Comparison of ENCODE assay signal across 9 cellular contexts in the genomic region with DNA sequence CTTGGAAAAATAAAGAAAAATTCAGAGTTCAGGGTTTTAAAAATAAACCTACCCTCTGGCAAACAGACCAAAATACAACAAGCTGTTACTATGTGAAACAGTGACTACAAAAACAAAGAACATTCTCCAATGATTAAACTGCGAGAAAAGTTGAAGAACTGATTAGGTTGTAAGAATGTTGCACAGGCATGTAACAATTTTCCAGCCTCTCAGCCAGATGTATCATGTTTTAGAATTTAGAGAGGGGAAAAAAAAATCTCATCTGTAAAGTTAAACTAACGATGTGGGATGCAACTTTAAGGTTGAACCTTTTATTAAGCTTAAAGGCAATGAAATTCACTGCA.
DNase-seq lines count a peak whose midpoint lies in the region; ATAC-seq, FAIRE-seq and TF ChIP-seq lines count a peak whose summit lies in the region.
"Had no signal": no experiment of that assay in that cellular context is flagged by ENCODE, and none has a peak within 500 bp of the region (broad histone marks: within the 10 kb centered on the region; RNA-seq: fewer than 3 reads in every experiment).

No MANE protein-coding gene starts in this region.

- H3K36me3 ChIP-seq in skeletal muscle satellite cell (ENCODE audit: insufficient read depth, low read length), result no peaks in the 10 kb centered on the region

- no peaks in the 10 kb centered on the region for H3K9me3 ChIP-seq in skeletal muscle satellite cell (replicated peaks; ENCODE audit: low read length)

- H3K4me2 ChIP-seq in skeletal muscle satellite cell (ENCODE audit: low read length), result peak overlapping the region; percentile 74

- peak; percentile 84 for FAIRE-seq in GM12892 (lab: Jason Lieb, UNC)

- peak overlapping the region; percentile 44 for H3K4me3 ChIP-seq in skeletal muscle satellite cell (ENCODE audit: low read length)

- DNase-seq in GM12892 (ENCODE audit: insufficient read length) (no peak), left ventricle myocardium superior (no peak), NCI-H345 (lab: John Stamatoyannopoulos, UW) (no peak)
- no peak for DNase-seq in activated naive CD8-positive, alpha-beta T cell treated with anti-CD3 and anti-CD28 coated beads, Interleukin-2, amount 50 U/mL, for 24 hours
- DNase-seq in activated naive CD4-positive, alpha-beta T cell treated with anti-CD3 and anti-CD28 coated beads, Interleukin-2, amount 10 ng/mL, durations not matched to agents 7 days and 5 days, result no peak

- no peak for TF ChIP-seq POLR2A in GM12892 (IDR thresholded peaks at IDR 0.05; ENCODE audit: low read depth, low read length)

- peaks cover 24% of the 10 kb centered on the region for H3K4me1 Mint-ChIP-seq in activated naive CD8-positive, alpha-beta T cell treated with anti-CD3 and anti-CD28 coated beads, Interleukin-2, amount 50 U/mL, for 24 hours
- no peaks in the 10 kb centered on the region for H3K4me1 Mint-ChIP-seq in activated naive CD4-positive, alpha-beta T cell treated with anti-CD3 and anti-CD28 coated beads, Interleukin-2, amount 10 ng/mL, durations not matched to agents 7 days and 5 days

- peaks cover 23% of the 10 kb centered on the region for H3K4me1 ChIP-seq in skeletal muscle satellite cell (ENCODE audit: control insufficient read depth, insufficient read depth, low read length)

- no peaks in the 10 kb centered on the region for H3K27me3 ChIP-seq in skeletal muscle satellite cell (ENCODE audit: control insufficient read depth, insufficient read depth, low read length)

- H3K4me3 Mint-ChIP-seq in activated naive CD8-positive, alpha-beta T cell treated with anti-CD3 and anti-CD28 coated beads, Interleukin-2, amount 50 U/mL, for 24 hours, result peak overlapping the region; percentile 57
- H3K4me3 Mint-ChIP-seq in activated naive CD4-positive, alpha-beta T cell treated with anti-CD3 and anti-CD28 coated beads, Interleukin-2, amount 10 ng/mL, durations not matched to agents 7 days and 5 days, result no peak overlapping the region
- H3K4me3 Mint-ChIP-seq: activated naive CD4-positive, alpha-beta T cell treated with anti-CD3 and anti-CD28 coated beads for 36 hours had no signal

- ATAC-seq in activated naive CD8-positive, alpha-beta T cell treated with anti-CD3 and anti-CD28 coated beads, Interleukin-2, amount 50 U/mL, for 24 hours, result no peak
- ATAC-seq in left ventricle myocardium superior (peak; percentile 58), HG03342 (IDR thresholded peaks at IDR 0.05; ENCODE audit: unreplicated experiment) (no peak), GM21528 (IDR thresholded peaks at IDR 0.05; ENCODE audit: low FRiP score, unreplicated experiment) (no peak)

- intact Hi-C loops in left ventricle myocardium superior (cut with micrococcal nuclease), result loop anchor here (10.0 kb wide), 1 partner anchor 51 kb away; no protein-coding TSS in a partner anchor

- CTCF ChIA-PET in activated naive CD4-positive, alpha-beta T cell treated with anti-CD3 and anti-CD28 coated beads, Interleukin-2, amount 10 ng/mL, durations not matched to agents 7 days and 5 days (lab: Charles Lee), result no interaction called here

- peaks cover 4% of the 10 kb centered on the region for H3K27me3 Mint-ChIP-seq in activated naive CD8-positive, alpha-beta T cell treated with anti-CD3 and anti-CD28 coated beads, Interleukin-2, amount 50 U/mL, for 24 hours
- H3K27me3 Mint-ChIP-seq in activated naive CD4-positive, alpha-beta T cell treated with anti-CD3 and anti-CD28 coated beads, Interleukin-2, amount 10 ng/mL, durations not matched to agents 7 days and 5 days, result peaks cover 3% of the 10 kb centered on the region

- H3K27ac Mint-ChIP-seq in activated naive CD8-positive, alpha-beta T cell treated with anti-CD3 and anti-CD28 coated beads, Interleukin-2, amount 50 U/mL, for 24 hours, result peak overlapping the region; percentile 84
- no peak overlapping the region for H3K27ac Mint-ChIP-seq in activated naive CD4-positive, alpha-beta T cell treated with anti-CD3 and anti-CD28 coated beads, Interleukin-2, amount 10 ng/mL, durations not matched to agents 7 days and 5 days
- H3K27ac Mint-ChIP-seq: activated naive CD4-positive, alpha-beta T cell treated with anti-CD3 and anti-CD28 coated beads for 36 hours had no signal

- no peaks in the 10 kb centered on the region for H3K36me3 Mint-ChIP-seq in activated naive CD8-positive, alpha-beta T cell treated with anti-CD3 and anti-CD28 coated beads, Interleukin-2, amount 50 U/mL, for 24 hours (ENCODE audit: low read depth)
- no peaks in the 10 kb centered on the region for H3K36me3 Mint-ChIP-seq in activated naive CD4-positive, alpha-beta T cell treated with anti-CD3 and anti-CD28 coated beads, Interleukin-2, amount 10 ng/mL, durations not matched to agents 7 days and 5 days

- no peaks in the 10 kb centered on the region for H3K9me3 Mint-ChIP-seq in activated naive CD8-positive, alpha-beta T cell treated with anti-CD3 and anti-CD28 coated beads, Interleukin-2, amount 50 U/mL, for 24 hours
- H3K9me3 Mint-ChIP-seq in activated naive CD4-positive, alpha-beta T cell treated with anti-CD3 and anti-CD28 coated beads, Interleukin-2, amount 10 ng/mL, durations not matched to agents 7 days and 5 days, result no peaks in the 10 kb centered on the region
- H3K9me3 Mint-ChIP-seq: activated naive CD4-positive, alpha-beta T cell treated with anti-CD3 and anti-CD28 coated beads for 36 hours had no signal

- peak overlapping the region; percentile 90 for H3K9ac ChIP-seq in skeletal muscle satellite cell (ENCODE audit: low read depth, low read length)
